Comparison of ENCODE assay signal across 8 cellular contexts in the genomic region with DNA sequence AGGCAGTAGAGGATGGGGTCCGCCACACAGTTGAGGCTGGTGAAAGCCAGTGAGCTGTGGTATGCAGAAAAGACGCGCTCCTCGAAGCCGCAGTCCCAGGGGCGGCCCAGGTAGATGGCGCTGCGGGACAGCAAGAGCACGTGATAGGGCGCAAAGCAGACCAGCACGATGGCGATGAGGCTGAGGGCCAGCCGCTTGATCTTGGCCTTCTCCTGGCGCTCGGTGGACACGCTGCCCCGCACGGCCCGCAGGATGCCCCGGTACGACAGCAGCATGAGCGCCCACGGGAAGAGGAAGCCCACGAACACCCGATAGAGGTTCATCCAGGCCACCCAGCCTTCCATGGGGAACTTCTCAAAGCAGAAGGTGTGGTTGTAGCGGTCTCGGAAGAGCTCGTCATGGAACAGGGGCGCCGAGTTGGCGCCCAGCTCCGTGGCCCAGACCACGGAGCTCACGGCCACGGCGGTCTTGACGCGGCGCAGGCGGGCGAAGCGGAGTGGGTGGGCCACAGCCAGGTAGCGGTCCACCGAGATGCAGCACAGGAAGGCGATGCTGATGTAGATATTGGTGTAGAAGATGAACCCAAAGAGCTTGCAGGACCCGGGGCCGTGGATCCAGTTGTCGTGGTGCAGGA. TPM values are rescaled to one million over a fixed set of nuclear protein-coding genes. Genes with fewer than 3 reads are reported as not detected.
DNase-seq lines count a peak whose midpoint lies in the region; ATAC-seq and TF ChIP-seq lines count a peak whose summit lies in the region.

No MANE protein-coding gene starts in this region.

- no peak for ATAC-seq in HG03565 (IDR thresholded peaks at IDR 0.05; ENCODE audit: unreplicated experiment)

- H3K9me3 ChIP-seq in liver (ENCODE audit: control insufficient read depth in 4 of 4, low read length in 3 of 4), result no peaks in the 10 kb centered on the region

- WGBS in liver, result 50% methylated on average over 48 of the region's 48 CpGs

- peak; percentile 36 to 70 for TF ChIP-seq RAD21 in liver (IDR thresholded peaks at IDR 0.05)

- H3K4me1 ChIP-seq in liver (ENCODE audit: control insufficient read depth in 4 of 4, insufficient read depth in 4 of 4, low read length in 3 of 4), result no peaks in the 10 kb centered on the region

- no peak overlapping the region for H3K4me3 ChIP-seq in liver (ENCODE audit: low read depth in 1 of 3, low read length in 3 of 3)

- H3K27me3 ChIP-seq in liver (ENCODE audit: control insufficient read depth in 4 of 4, insufficient read depth in 4 of 4, low read length in 3 of 4), result peaks cover 0 to 5% (median 0%) of the 10 kb centered on the region in 4 donors

- no peaks in the 10 kb centered on the region for H3K36me3 ChIP-seq in liver (ENCODE audit: control insufficient read depth in 4 of 4, insufficient read depth in 3 of 4, low read depth in 1 of 4, low read length in 3 of 4)

- H3K27ac ChIP-seq in liver (ENCODE audit: low read depth in 1 of 2, low read length in 2 of 2), result no peak overlapping the region

- peak; percentile 21 for TF ChIP-seq CTCF in liver (IDR thresholded peaks at IDR 0.05; ENCODE audit: low read depth, low read length, missing input control)

- H3K9ac ChIP-seq in liver (ENCODE audit: low read depth in 1 of 2, low read length in 2 of 2), result no peak overlapping the region

- DNase-seq in DMS 273 (lab: John Stamatoyannopoulos, UW; ENCODE audit: unreplicated experiment) (peak; percentile 68), DMS 273 treated with DMSO at 0.1 percent for 48 hours (lab: John Stamatoyannopoulos, UW) (no peak), NCI-H69 (lab: John Stamatoyannopoulos, UW) (peak; percentile 78), hippocampal formation (lab: John Stamatoyannopoulos, UW) (no peak), dedifferentiated amniotic fluid mesenchymal stem cell (ENCODE audit: extremely low spot score) (no peak)
- DNase-seq in activated naive CD8-positive, alpha-beta T cell treated with anti-CD3 and anti-CD28 coated beads, Interleukin-2, amount 50 U/mL, for 16 hours (ENCODE audit: low read depth, low spot score), result peak; percentile 3

TF ChIP-seq in liver, 16 proteins besides CTCF, POLR2A, EP300 and RAD21:
- TF ChIP-seq, protein P1, sequence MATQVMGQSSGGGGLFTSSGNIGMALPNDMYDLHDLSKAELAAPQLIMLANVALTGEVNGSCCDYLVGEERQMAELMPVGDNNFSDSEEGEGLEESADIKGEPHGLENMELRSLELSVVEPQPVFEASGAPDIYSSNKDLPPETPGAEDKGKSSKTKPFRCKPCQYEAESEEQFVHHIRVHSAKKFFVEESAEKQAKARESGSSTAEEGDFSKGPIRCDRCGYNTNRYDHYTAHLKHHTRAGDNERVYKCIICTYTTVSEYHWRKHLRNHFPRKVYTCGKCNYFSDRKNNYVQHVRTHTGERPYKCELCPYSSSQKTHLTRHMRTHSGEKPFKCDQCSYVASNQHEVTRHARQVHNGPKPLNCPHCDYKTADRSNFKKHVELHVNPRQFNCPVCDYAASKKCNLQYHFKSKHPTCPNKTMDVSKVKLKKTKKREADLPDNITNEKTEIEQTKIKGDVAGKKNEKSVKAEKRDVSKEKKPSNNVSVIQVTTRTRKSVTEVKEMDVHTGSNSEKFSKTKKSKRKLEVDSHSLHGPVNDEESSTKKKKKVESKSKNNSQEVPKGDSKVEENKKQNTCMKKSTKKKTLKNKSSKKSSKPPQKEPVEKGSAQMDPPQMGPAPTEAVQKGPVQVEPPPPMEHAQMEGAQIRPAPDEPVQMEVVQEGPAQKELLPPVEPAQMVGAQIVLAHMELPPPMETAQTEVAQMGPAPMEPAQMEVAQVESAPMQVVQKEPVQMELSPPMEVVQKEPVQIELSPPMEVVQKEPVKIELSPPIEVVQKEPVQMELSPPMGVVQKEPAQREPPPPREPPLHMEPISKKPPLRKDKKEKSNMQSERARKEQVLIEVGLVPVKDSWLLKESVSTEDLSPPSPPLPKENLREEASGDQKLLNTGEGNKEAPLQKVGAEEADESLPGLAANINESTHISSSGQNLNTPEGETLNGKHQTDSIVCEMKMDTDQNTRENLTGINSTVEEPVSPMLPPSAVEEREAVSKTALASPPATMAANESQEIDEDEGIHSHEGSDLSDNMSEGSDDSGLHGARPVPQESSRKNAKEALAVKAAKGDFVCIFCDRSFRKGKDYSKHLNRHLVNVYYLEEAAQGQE (IDR thresholded peaks at IDR 0.05), result no peak
- TF ChIP-seq TAF1 (conservative IDR thresholded peaks at IDR 0.05) (no peak), FOXA2 (IDR thresholded peaks at IDR 0.05) (no peak), EGR1 (IDR thresholded peaks at IDR 0.05; ENCODE audit: low read depth in 2 of 2) (no peak), YY1 (IDR thresholded peaks at IDR 0.05) (no peak)
- TF ChIP-seq, protein P2, sequence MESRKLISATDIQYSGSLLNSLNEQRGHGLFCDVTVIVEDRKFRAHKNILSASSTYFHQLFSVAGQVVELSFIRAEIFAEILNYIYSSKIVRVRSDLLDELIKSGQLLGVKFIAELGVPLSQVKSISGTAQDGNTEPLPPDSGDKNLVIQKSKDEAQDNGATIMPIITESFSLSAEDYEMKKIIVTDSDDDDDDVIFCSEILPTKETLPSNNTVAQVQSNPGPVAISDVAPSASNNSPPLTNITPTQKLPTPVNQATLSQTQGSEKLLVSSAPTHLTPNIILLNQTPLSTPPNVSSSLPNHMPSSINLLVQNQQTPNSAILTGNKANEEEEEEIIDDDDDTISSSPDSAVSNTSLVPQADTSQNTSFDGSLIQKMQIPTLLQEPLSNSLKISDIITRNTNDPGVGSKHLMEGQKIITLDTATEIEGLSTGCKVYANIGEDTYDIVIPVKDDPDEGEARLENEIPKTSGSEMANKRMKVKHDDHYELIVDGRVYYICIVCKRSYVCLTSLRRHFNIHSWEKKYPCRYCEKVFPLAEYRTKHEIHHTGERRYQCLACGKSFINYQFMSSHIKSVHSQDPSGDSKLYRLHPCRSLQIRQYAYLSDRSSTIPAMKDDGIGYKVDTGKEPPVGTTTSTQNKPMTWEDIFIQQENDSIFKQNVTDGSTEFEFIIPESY (IDR thresholded peaks at IDR 0.05), result no peak
- TF ChIP-seq, protein P3, sequence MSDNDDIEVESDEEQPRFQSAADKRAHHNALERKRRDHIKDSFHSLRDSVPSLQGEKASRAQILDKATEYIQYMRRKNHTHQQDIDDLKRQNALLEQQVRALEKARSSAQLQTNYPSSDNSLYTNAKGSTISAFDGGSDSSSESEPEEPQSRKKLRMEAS (IDR thresholded peaks at IDR 0.05), result no peak

RNA-seq across cellular contexts. Expression of a gene that starts 6.5 kb away (rescaled TPM):
- total RNA-seq in liver, result 1 to 10 TPM; 3.8 to 6.7 TPM
- polyA plus RNA-seq in liver, result 1 to 10 TPM; 5.8 to 9.4 TPM

RNA-seq across cellular contexts. Expression of a gene that starts 10.9 kb away (rescaled TPM):
- under 1 TPM; 0.37 to 0.84 TPM for total RNA-seq in liver
- 1 to 10 TPM; 1.1 to 1.9 TPM for polyA plus RNA-seq in liver

RNA-seq across cellular contexts. Expression of a gene that starts 48.1 kb away (rescaled TPM):
- total RNA-seq in liver, result 1 to 10 TPM; 8.5 to 9.5 TPM
- 10 to 100 TPM in 1 of 2 donors, 1 to 10 TPM in 1; 1.1 to 10.4 TPM for polyA plus RNA-seq in liver

Comparison
In these comparisons a context has a peak if more than half of its experiments do, and no peak if none do; other contexts are left out.
1. DNase-seq: peak in DMS 273 (single experiment), NCI-H69 (single experiment) and activated naive CD8-positive, alpha-beta T cell treated with anti-CD3 and anti-CD28 coated beads, Interleukin-2, amount 50 U/mL, for 16 hours (single experiment); none in DMS 273 treated with DMSO at 0.1 percent for 48 hours (single experiment), hippocampal formation (0 of 2) and dedifferentiated amniotic fluid mesenchymal stem cell (single experiment).